Comparison of ENCODE assay signal across 16 cellular contexts in genomic region chr1:61447339-61448016, GRCh38.
DNase-seq lines count a peak whose midpoint lies in the region; ATAC-seq and TF ChIP-seq lines count a peak whose summit lies in the region.
"Had no signal": no experiment of that assay in that cellular context is flagged by ENCODE, and none has a peak within 500 bp of the region (broad histone marks: within the 10 kb centered on the region; RNA-seq: fewer than 3 reads in every experiment).

No MANE protein-coding gene starts in this region.

- H3K9me3 Mint-ChIP-seq in GM23338 = no peaks in the 10 kb centered on the region
- H3K9me3 Mint-ChIP-seq in activated T-cell treated with anti-CD3 and anti-CD28 coated beads, Interleukin-2, amount 50 U/mL, for 24 hours = no peaks in the 10 kb centered on the region

- no peak overlapping the region for H3K4me3 ChIP-seq in right cardiac atrium (ENCODE audit: low read length)
- no peak overlapping the region for H3K4me3 ChIP-seq in stomach smooth muscle (ENCODE audit: low read length in 2 of 2)
- no peak overlapping the region for H3K4me3 ChIP-seq in GM23338
- H3K4me3 ChIP-seq: Peyer's patch had no signal

- no peaks in the 10 kb centered on the region for H3K79me2 ChIP-seq in GM23338 (replicated peaks; ENCODE audit: insufficient read depth)

- H3K27ac ChIP-seq in right cardiac atrium (ENCODE audit: low read length) (peak overlapping the region; percentile 70), stomach smooth muscle (ENCODE audit: low read length) (peak overlapping the region; percentile 69), GM23338 (ENCODE audit: low read depth) (no peak overlapping the region)

- peak in 1 of 3 donors; percentile 66 for DNase-seq in right cardiac atrium
- DNase-seq in cardiac septum (ENCODE audit: low spot score) = no peak
- DNase-seq in left kidney (ENCODE audit: low read depth, low spot score) = peak; percentile 42
- DNase-seq in GM03348 (ENCODE audit: low spot score) = no peak
- DNase-seq in GM23338 (ENCODE audit: low spot score) = no peak
- no peak for DNase-seq in activated T-cell treated with anti-CD3 and anti-CD28 coated beads, Interleukin-2, amount 50 U/mL, for 24 hours
- DNase-seq: AML-193, Caco-2, H7, Karpas-422, NCI-H1930, NCI-H2171, NCI-H774, Peyer's patch had no signal

- no peak overlapping the region for H3K27ac Mint-ChIP-seq in GM23338
- no peak overlapping the region for H3K27ac Mint-ChIP-seq in activated T-cell treated with anti-CD3 and anti-CD28 coated beads, Interleukin-2, amount 50 U/mL, for 24 hours

- WGBS in right cardiac atrium = 77% methylated on average over 20 of the region's 20 CpGs

- H3K4me1 ChIP-seq in right cardiac atrium (ENCODE audit: control insufficient read depth, insufficient read depth, low read length) (peaks cover 43% of the 10 kb centered on the region), stomach smooth muscle (ENCODE audit: control insufficient read depth, insufficient read depth, low read length) (peaks cover 47% of the 10 kb centered on the region), GM23338 (ENCODE audit: insufficient read depth) (peaks cover 9% of the 10 kb centered on the region; the same call in 1 of the 2 replicates)

- H3K27me3 Mint-ChIP-seq in GM23338 (ENCODE audit: insufficient read depth, low read depth, poor library complexity) = peaks cover 1% of the 10 kb centered on the region
- H3K27me3 Mint-ChIP-seq in activated T-cell treated with anti-CD3 and anti-CD28 coated beads, Interleukin-2, amount 50 U/mL, for 24 hours = no peaks in the 10 kb centered on the region

- TF ChIP-seq CTCF in GM23338 (conservative IDR thresholded peaks at IDR 0.05; ENCODE audit: low read depth in 2 of 2) = no peak

- no peak overlapping the region for H3K4me2 ChIP-seq in GM23338

- no peak for ATAC-seq in right cardiac atrium
- no peak for ATAC-seq in GM23338
- ATAC-seq: HepG2 had no signal

- no peak overlapping the region for H2AFZ ChIP-seq in GM23338

- no peaks in the 10 kb centered on the region for H3F3A ChIP-seq in GM23338 (replicated peaks; ENCODE audit: low read depth)

- H3K9ac ChIP-seq in stomach smooth muscle (ENCODE audit: low read length in 2 of 2) = no peak overlapping the region

- no peaks in the 10 kb centered on the region for H3K36me3 ChIP-seq in stomach smooth muscle (ENCODE audit: control insufficient read depth in 2 of 2, insufficient read depth in 2 of 2, low read length in 2 of 2)
- no peaks in the 10 kb centered on the region for H3K36me3 ChIP-seq in GM23338 (ENCODE audit: insufficient read depth)
- H3K36me3 ChIP-seq: Peyer's patch had no signal

- H3K9me3 ChIP-seq in right cardiac atrium (ENCODE audit: control insufficient read depth, low read length) (no peaks in the 10 kb centered on the region), stomach smooth muscle (ENCODE audit: control insufficient read depth in 2 of 2, low read length in 2 of 2) (no peaks in the 10 kb centered on the region)
- H3K9me3 ChIP-seq: Caco-2, Peyer's patch had no signal

- peaks cover 36% of the 10 kb centered on the region for H3K4me1 Mint-ChIP-seq in GM23338
- peaks cover 4% of the 10 kb centered on the region for H3K4me1 Mint-ChIP-seq in activated T-cell treated with anti-CD3 and anti-CD28 coated beads, Interleukin-2, amount 50 U/mL, for 24 hours (ENCODE audit: low read depth)

- no peaks in the 10 kb centered on the region for H4K20me1 ChIP-seq in GM23338 (replicated peaks; ENCODE audit: insufficient read depth)

- intact Hi-C loops in right cardiac atrium (cut with DNase I) = loop anchor here in 2 of 4 donors (5.0 kb wide), 3 partner anchors 105 to 395 kb away; no protein-coding TSS in a partner anchor
- intact Hi-C loops in cardiac septum (cut with DNase I) = loop anchor here (10.0 kb wide), 1 partner anchor 193 kb away; no protein-coding TSS in a partner anchor

- H3K4me3 Mint-ChIP-seq in GM23338 = no peak overlapping the region
- H3K4me3 Mint-ChIP-seq in activated T-cell treated with anti-CD3 and anti-CD28 coated beads, Interleukin-2, amount 50 U/mL, for 24 hours = no peak overlapping the region

- H3K36me3 Mint-ChIP-seq in GM23338 (ENCODE audit: low read depth) = no peaks in the 10 kb centered on the region
- H3K36me3 Mint-ChIP-seq in activated T-cell treated with anti-CD3 and anti-CD28 coated beads, Interleukin-2, amount 50 U/mL, for 24 hours (ENCODE audit: low read depth) = no peaks in the 10 kb centered on the region

- H3K9me2 ChIP-seq in GM23338 (ENCODE audit: insufficient read depth) = no peaks in the 10 kb centered on the region

- H3K27me3 ChIP-seq in right cardiac atrium (ENCODE audit: control insufficient read depth, insufficient read depth) = no peaks in the 10 kb centered on the region
- no peaks in the 10 kb centered on the region for H3K27me3 ChIP-seq in stomach smooth muscle (ENCODE audit: control insufficient read depth in 1 of 2, insufficient read depth in 2 of 2, low read length in 2 of 2)
- H3K27me3 ChIP-seq in GM23338 (ENCODE audit: insufficient read depth) = no peaks in the 10 kb centered on the region
- H3K27me3 ChIP-seq: Peyer's patch had no signal

TF ChIP-seq in GM23338, 12 proteins besides CTCF, POLR2A, EP300 and RAD21 (continues in another document):
- TF ChIP-seq ZNF462 (CRISPR knock-in tag; IDR thresholded peaks at IDR 0.05) = no peak
